In genomic region chr10:109852718-109853037, GRCh38 we compare ENCODE assay signal across 11 cellular contexts.
DNase-seq lines count a peak whose midpoint lies in the region; ATAC-seq, FAIRE-seq and TF ChIP-seq lines count a peak whose summit lies in the region.
"Had no signal": no experiment of that assay in that cellular context is flagged by ENCODE, and none has a peak within 500 bp of the region (broad histone marks: within the 10 kb centered on the region; RNA-seq: fewer than 3 reads in every experiment).

No MANE protein-coding gene starts in this region.

- H2AFZ ChIP-seq in GM12878 (ENCODE audit: control insufficient read depth, low read depth, low read length), result no peak overlapping the region

- RAD21 ChIA-PET in GM12878 (lab: Charles Lee; ENCODE audit: unreplicated experiment), result interaction anchor here (1.2 to 1.4 kb wide), 2 partner anchors 13 to 79 kb away, joined by 3 to 6 read pairs; no protein-coding TSS in a partner anchor

- no peaks in the 10 kb centered on the region; the same call in 1 of the 2 replicates for H4K20me1 ChIP-seq in GM12878 (ENCODE audit: control insufficient read depth, insufficient read depth)

- peak overlapping the region; percentile 21 for H3K4me3 ChIP-seq in CD4-positive, CD25-positive, alpha-beta regulatory T cell (ENCODE audit: low read depth, low read length)
- H3K4me3 ChIP-seq in GM12878, result no peak overlapping the region
- H3K4me3 ChIP-seq: BLaER1 treated with 17β-estradiol and CSF1 and Interleukin-3, amounts not matched to agents 10 nM and 100 nM had no signal

- peaks cover 0 to 11% (median 8%) of the 10 kb centered on the region in 4 donors for H3K4me1 Mint-ChIP-seq in CD4-positive, CD25-positive, alpha-beta regulatory T cell

- H3K27ac ChIP-seq in CD4-positive, CD25-positive, alpha-beta regulatory T cell (ENCODE audit: insufficient read depth, low read length, poor library complexity, severe bottlenecking), result no peak overlapping the region
- H3K27ac ChIP-seq in GM12878 (ENCODE audit: control insufficient read depth, insufficient read depth), result no peak overlapping the region
- H3K27ac ChIP-seq: BLaER1 treated with 17β-estradiol and CSF1 and Interleukin-3, amounts not matched to agents 10 nM and 100 nM had no signal

- WGBS in GM12878 (ENCODE audit: insufficient coverage, insufficient replicate concordance, low lambda C conversion rate, missing lambda C conversion rate), result 25% methylated on average over 4 of the region's 4 CpGs

- TF ChIP-seq CTCF in GM12878 (IDR thresholded peaks at IDR 0.05 in 2 of 3, conservative IDR thresholded peaks at IDR 0.05 in 1 of 3; ENCODE audit: control insufficient read depth in 2 of 3, extremely low read depth in 1 of 3, insufficient read depth in 1 of 3, low read depth in 3 of 3, low read length in 3 of 3), result no peak

- no peak for DNase-seq in CD4-positive, CD25-positive, alpha-beta regulatory T cell
- no peak for DNase-seq in GM12878 (ENCODE audit: low read depth, low spot score)
- no peak for DNase-seq in inferior parietal cortex (ENCODE audit: extremely low spot score)
- DNase-seq in AG20443 (ENCODE audit: low spot score), result no peak
- DNase-seq in stimulated activated CD4-positive, alpha-beta T cell treated with anti-CD3 and anti-CD28 coated beads, Interleukin-2, amount 100 ng/mL, for 24 hours, result no peak
- no peak for DNase-seq in NCI-H1930 (lab: John Stamatoyannopoulos, UW)

- TF ChIP-seq POLR2A in GM12878 (IDR thresholded peaks at IDR 0.05; ENCODE audit: low read depth, low read length), result no peak

- in situ Hi-C loops in GM12878 (cut with MboI), result no loop called here

- no TSS peak for BruUV-seq in GM12878 (replicated peaks; lab: Mats Ljungman, UMichigan)

- TF ChIP-seq EP300 in GM12878 (IDR thresholded peaks at IDR 0.05; ENCODE audit: borderline replicate concordance in 1 of 2, control insufficient read depth in 1 of 2, low read depth in 2 of 2, low read length in 2 of 2), result no peak

- intact Hi-C loops in GM12878 (cut with micrococcal nuclease; ENCODE audit: unreplicated experiment), result no loop called here

- no peaks in the 10 kb centered on the region for H3K4me1 ChIP-seq in CD4-positive, CD25-positive, alpha-beta regulatory T cell (ENCODE audit: control insufficient read depth, insufficient read depth, low read length, poor library complexity, severe bottlenecking)
- no peaks in the 10 kb centered on the region for H3K4me1 ChIP-seq in GM12878 (ENCODE audit: control insufficient read depth, insufficient read depth, low read length)
- H3K4me1 ChIP-seq: BLaER1 treated with 17β-estradiol and CSF1 and Interleukin-3, amounts not matched to agents 10 nM and 100 nM had no signal

- no peak for ATAC-seq in CD4-positive, CD25-positive, alpha-beta regulatory T cell (ENCODE audit: low read depth in 2 of 2)
- ATAC-seq in GM19438 (IDR thresholded peaks at IDR 0.05; ENCODE audit: low read depth, unreplicated experiment), result peak; percentile 18
- peak; percentile 18 for ATAC-seq in HG02981 (IDR thresholded peaks at IDR 0.05; ENCODE audit: unreplicated experiment)
- peak; percentile 40 for ATAC-seq in GM12878

- no peaks in the 10 kb centered on the region for H3K36me3 Mint-ChIP-seq in CD4-positive, CD25-positive, alpha-beta regulatory T cell

- H3K79me2 ChIP-seq in GM12878 (ENCODE audit: control insufficient read depth, insufficient read depth, low read length), result no peaks in the 10 kb centered on the region

- no peak overlapping the region for H3K27ac Mint-ChIP-seq in CD4-positive, CD25-positive, alpha-beta regulatory T cell
- H3K27ac Mint-ChIP-seq: stimulated activated naive CD8-positive, alpha-beta T cell treated with anti-CD3 and anti-CD28 coated beads, Interleukin-15, Interleukin-2, amounts not matched to agents 100 ng/mL and 50 ng/mL, for 24 hours had no signal

- TF ChIP-seq RAD21 in GM12878 (IDR thresholded peaks at IDR 0.05; ENCODE audit: insufficient read depth, low read depth, low read length), result no peak

- no peaks in the 10 kb centered on the region for H3K9me3 Mint-ChIP-seq in CD4-positive, CD25-positive, alpha-beta regulatory T cell
- H3K9me3 Mint-ChIP-seq: stimulated activated naive CD8-positive, alpha-beta T cell treated with anti-CD3 and anti-CD28 coated beads, Interleukin-15, Interleukin-2, amounts not matched to agents 100 ng/mL and 50 ng/mL, for 24 hours had no signal

- FAIRE-seq in GM12878 (lab: Jason Lieb, UNC), result no peak
- FAIRE-seq: small intestine had no signal

- H3K36me3 ChIP-seq in CD4-positive, CD25-positive, alpha-beta regulatory T cell (ENCODE audit: control insufficient read depth, insufficient read depth, low read length), result no peaks in the 10 kb centered on the region
- H3K36me3 ChIP-seq in GM12878 (ENCODE audit: control insufficient read depth in 2 of 2, insufficient read depth in 2 of 2, low read length in 1 of 2), result no peaks in the 10 kb centered on the region
- H3K36me3 ChIP-seq: BLaER1 treated with 17β-estradiol and CSF1 and Interleukin-3, amounts not matched to agents 10 nM and 100 nM had no signal

- no peak overlapping the region for H3K4me2 ChIP-seq in GM12878 (ENCODE audit: control insufficient read depth, insufficient read depth)

- no peak overlapping the region for H3K4me3 Mint-ChIP-seq in CD4-positive, CD25-positive, alpha-beta regulatory T cell
- H3K4me3 Mint-ChIP-seq: stimulated activated naive CD8-positive, alpha-beta T cell treated with anti-CD3 and anti-CD28 coated beads, Interleukin-15, Interleukin-2, amounts not matched to agents 100 ng/mL and 50 ng/mL, for 24 hours had no signal

- SMC1A ChIA-PET in GM12878 (lab: Charles Lee; ENCODE audit: uncharacterized antibody, unreplicated experiment), result interaction anchor here (1.1 kb wide), 1 partner anchor 8 kb away, joined by 3 read pairs; no protein-coding TSS in a partner anchor

- H3K9me3 ChIP-seq in CD4-positive, CD25-positive, alpha-beta regulatory T cell (ENCODE audit: control insufficient read depth in 2 of 2, low read length in 2 of 2), result no peaks in the 10 kb centered on the region
- H3K9me3 ChIP-seq in GM12878 (replicated peaks; ENCODE audit: control insufficient read depth, insufficient read depth, low read length), result no peaks in the 10 kb centered on the region
- H3K9me3 ChIP-seq: BLaER1 treated with 17β-estradiol and CSF1 and Interleukin-3, amounts not matched to agents 10 nM and 100 nM had no signal

- POLR2A ChIA-PET in GM12878 (lab: Charles Lee), result no interaction called here

- no peak overlapping the region for H3K9ac ChIP-seq in GM12878 (ENCODE audit: control insufficient read depth, insufficient read depth, low read length)
- H3K9ac ChIP-seq: BLaER1 treated with 17β-estradiol and CSF1 and Interleukin-3, amounts not matched to agents 10 nM and 100 nM had no signal

- CTCF ChIA-PET in GM12878 (lab: Yijun Ruan, JAX), result interaction anchor here (0.7 to 1.9 kb wide), 7 partner anchors 8 to 119 kb away, joined by 3 to 13 read pairs (median 3); no protein-coding TSS in a partner anchor

- peaks cover 2% of the 10 kb centered on the region for H3K27me3 ChIP-seq in CD4-positive, CD25-positive, alpha-beta regulatory T cell (ENCODE audit: control insufficient read depth, insufficient read depth, low read length)
- H3K27me3 ChIP-seq in GM12878 (replicated peaks in 1 of 2; ENCODE audit: control insufficient read depth in 2 of 2, insufficient read depth in 2 of 2, low read length in 1 of 2), result no peaks in the 10 kb centered on the region
- H3K27me3 ChIP-seq: BLaER1 treated with 17β-estradiol and CSF1 and Interleukin-3, amounts not matched to agents 10 nM and 100 nM had no signal

- peaks cover 10% of the 10 kb centered on the region for H3K27me3 Mint-ChIP-seq in CD4-positive, CD25-positive, alpha-beta regulatory T cell

TF ChIP-seq in GM12878, 131 proteins besides CTCF, POLR2A, EP300 and RAD21 (continues in another document):
- TF ChIP-seq HSF1 (IDR thresholded peaks at IDR 0.05; ENCODE audit: low read depth, low read length) (no peak), ATF7 (IDR thresholded peaks at IDR 0.05; ENCODE audit: low read depth) (no peak), ZNF384 (IDR thresholded peaks at IDR 0.05; ENCODE audit: borderline replicate concordance, low read depth, low read length) (no peak), BRCA1 (IDR thresholded peaks at IDR 0.05; ENCODE audit: low read depth, low read length) (no peak), ZSCAN29 (IDR thresholded peaks at IDR 0.05) (no peak), EED (IDR thresholded peaks at IDR 0.05; ENCODE audit: low read depth) (no peak), E2F8 (IDR thresholded peaks at IDR 0.05; ENCODE audit: low read depth, partially characterized antibody) (no peak), RAD51 (IDR thresholded peaks at IDR 0.05) (no peak)

Comparison
In these comparisons a context has a peak if more than half of its experiments do, and no peak if none do; other contexts are left out.
1. ATAC-seq: peak in GM19438 (single experiment), HG02981 (single experiment) and GM12878 (single experiment); none in CD4-positive, CD25-positive, alpha-beta regulatory T cell (0 of 2).